Comparison of ENCODE assay signal across 9 cellular contexts in the genomic region with DNA sequence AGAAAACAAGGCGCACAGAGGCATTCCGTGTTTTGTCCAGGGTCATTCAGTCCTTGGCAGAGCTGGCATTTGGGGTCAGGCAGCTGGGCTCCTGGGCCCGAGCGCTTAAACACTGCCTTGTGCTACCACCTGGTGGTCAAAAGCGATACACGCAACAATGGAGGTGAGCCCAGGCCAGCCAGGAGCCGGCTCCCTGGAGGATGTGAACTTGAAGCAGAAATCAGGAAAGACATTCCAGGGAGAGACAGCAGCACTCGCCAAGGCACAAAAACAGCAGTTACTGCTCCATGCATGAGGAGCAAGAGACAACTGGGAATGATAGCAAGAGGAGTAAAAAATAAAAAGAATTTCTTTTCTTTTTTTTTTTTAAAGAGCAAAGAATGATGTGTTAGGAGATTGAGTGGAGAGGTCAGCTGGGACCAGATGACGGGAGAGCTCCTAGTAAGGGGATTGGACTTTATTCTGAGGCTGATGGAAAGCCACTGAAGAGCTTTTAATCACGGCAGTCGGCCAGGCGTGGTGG. TPM values are rescaled to one million over a fixed set of nuclear protein-coding genes. Genes with fewer than 3 reads are reported as not detected.
A peak's percentile ranks its signal among the peaks of the same experiment; 100 is the strongest.
DNase-seq lines count a peak whose midpoint lies in the region; ATAC-seq and TF ChIP-seq lines count a peak whose summit lies in the region.
"Had no signal": no experiment of that assay in that cellular context is flagged by ENCODE, and none has a peak within 500 bp of the region (broad histone marks: within the 10 kb centered on the region; RNA-seq: fewer than 3 reads in every experiment).

No MANE protein-coding gene starts in this region.

- no peaks in the 10 kb centered on the region for H3K9me3 ChIP-seq in effector memory CD4-positive, alpha-beta T cell (ENCODE audit: control insufficient read depth, low read length)

- POLR2A ChIA-PET in activated CD4-positive, alpha-beta memory T cell treated with anti-CD3 and anti-CD28 coated beads for 36 hours (lab: Charles Lee): no interaction called here

- CTCF ChIA-PET in activated CD4-positive, alpha-beta memory T cell treated with anti-CD3 and anti-CD28 coated beads for 36 hours (lab: Charles Lee): interaction anchor here (0.5 to 5.3 kb wide), 53 partner anchors 8 to 733 kb away, joined by 3 to 82 read pairs (median 4); partner anchors contain the start of genes AGFG1 and MFF

- no peaks in the 10 kb centered on the region for H3K27me3 ChIP-seq in effector memory CD4-positive, alpha-beta T cell (replicated peaks; ENCODE audit: control insufficient read depth, insufficient read depth, low read length, poor library complexity, severe bottlenecking)

- peak; percentile 99 for ATAC-seq in GM19023 (IDR thresholded peaks at IDR 0.05; ENCODE audit: unreplicated experiment)
- ATAC-seq in HG03135 (IDR thresholded peaks at IDR 0.05; ENCODE audit: unreplicated experiment): peak; percentile 96

- H3K4me1 Mint-ChIP-seq in CD14-positive monocyte: peaks cover 4% of the 10 kb centered on the region
- H3K4me1 Mint-ChIP-seq in activated CD4-positive, alpha-beta memory T cell treated with anti-CD3 and anti-CD28 coated beads for 36 hours (ENCODE audit: low read depth): no peaks in the 10 kb centered on the region

- peaks cover 0 to 3% (median 0%) of the 10 kb centered on the region in 7 donors for H3K9me3 Mint-ChIP-seq in CD14-positive monocyte
- no peaks in the 10 kb centered on the region for H3K9me3 Mint-ChIP-seq in activated CD4-positive, alpha-beta memory T cell treated with anti-CD3 and anti-CD28 coated beads for 36 hours
- H3K9me3 Mint-ChIP-seq: activated naive CD4-positive, alpha-beta T cell treated with anti-CD3 and anti-CD28 coated beads, Interleukin-2, amount 50 U/mL, for 24 hours had no signal

- H3K4me3 ChIP-seq in effector memory CD4-positive, alpha-beta T cell (ENCODE audit: insufficient read depth, low read depth, low read length, poor library complexity, severe bottlenecking): no peak overlapping the region

- H3K27me3 Mint-ChIP-seq in CD14-positive monocyte (ENCODE audit: low read depth in 3 of 3): peaks cover 3 to 6% (median 4%) of the 10 kb centered on the region in 3 donors
- no peaks in the 10 kb centered on the region for H3K27me3 Mint-ChIP-seq in activated CD4-positive, alpha-beta memory T cell treated with anti-CD3 and anti-CD28 coated beads for 36 hours
- H3K27me3 Mint-ChIP-seq: activated naive CD4-positive, alpha-beta T cell treated with anti-CD3 and anti-CD28 coated beads, Interleukin-2, amount 50 U/mL, for 24 hours had no signal

- no peaks in the 10 kb centered on the region for H3K36me3 ChIP-seq in effector memory CD4-positive, alpha-beta T cell (ENCODE audit: control insufficient read depth, insufficient read depth, low read length)

- TF ChIP-seq CTCF in CD14-positive monocyte (IDR thresholded peaks at IDR 0.05): peak; percentile 86

- H3K36me3 Mint-ChIP-seq in CD14-positive monocyte: no peaks in the 10 kb centered on the region
- no peaks in the 10 kb centered on the region for H3K36me3 Mint-ChIP-seq in activated CD4-positive, alpha-beta memory T cell treated with anti-CD3 and anti-CD28 coated beads for 36 hours
- H3K36me3 Mint-ChIP-seq: activated naive CD4-positive, alpha-beta T cell treated with anti-CD3 and anti-CD28 coated beads, Interleukin-2, amount 50 U/mL, for 24 hours had no signal

- DNase-seq in CD14-positive monocyte (ENCODE audit: low spot score): peak; percentile 54
- DNase-seq in NCI-H526 treated with DMSO at 0.1 percent for 48 hours (lab: John Stamatoyannopoulos, UW): peak; percentile 3
- DNase-seq in activated CD4-positive, alpha-beta memory T cell treated with anti-CD3 and anti-CD28 coated beads for 36 hours: peak; percentile 72
- peak; percentile 14 to 34 (median 23) for DNase-seq in effector memory CD4-positive, alpha-beta T cell
- peak; percentile 74 for DNase-seq in midbrain (lab: John Stamatoyannopoulos, UW)
- peak; percentile 38 for DNase-seq in stimulated activated CD8-positive, alpha-beta memory T cell treated with anti-CD3 and anti-CD28 coated beads, Interleukin-4, amount 100 ng/mL, for 24 hours (ENCODE audit: low read depth)

- no peak overlapping the region for H3K27ac Mint-ChIP-seq in CD14-positive monocyte
- no peak overlapping the region for H3K27ac Mint-ChIP-seq in activated CD4-positive, alpha-beta memory T cell treated with anti-CD3 and anti-CD28 coated beads for 36 hours
- H3K27ac Mint-ChIP-seq: activated naive CD4-positive, alpha-beta T cell treated with anti-CD3 and anti-CD28 coated beads, Interleukin-2, amount 50 U/mL, for 24 hours had no signal

- no peak overlapping the region for H3K4me3 Mint-ChIP-seq in CD14-positive monocyte
- H3K4me3 Mint-ChIP-seq in activated CD4-positive, alpha-beta memory T cell treated with anti-CD3 and anti-CD28 coated beads for 36 hours: no peak overlapping the region
- H3K4me3 Mint-ChIP-seq: activated naive CD4-positive, alpha-beta T cell treated with anti-CD3 and anti-CD28 coated beads, Interleukin-2, amount 50 U/mL, for 24 hours had no signal

- intact Hi-C loops in CD14-positive monocyte (cut with micrococcal nuclease): loop anchor here in 1 of 2 donors (5.0 to 10.0 kb wide), 2 partner anchors 529 to 642 kb away; no protein-coding TSS in a partner anchor
- intact Hi-C loops in activated CD4-positive, alpha-beta memory T cell treated with anti-CD3 and anti-CD28 coated beads for 36 hours (cut with micrococcal nuclease): loop anchor here (1.0 to 5.0 kb wide), 4 partner anchors 108 to 636 kb away; partner anchors contain the start of gene AGFG1

- no peaks in the 10 kb centered on the region for H3K4me1 ChIP-seq in effector memory CD4-positive, alpha-beta T cell (ENCODE audit: control insufficient read depth, insufficient read depth, low read length, poor library complexity, severe bottlenecking)

- no peak overlapping the region for H3K27ac ChIP-seq in effector memory CD4-positive, alpha-beta T cell (ENCODE audit: insufficient read depth, low read length, poor library complexity, severe bottlenecking)

RNA-seq across cellular contexts. Expression of gene SCYGR8, which starts 20.7 kb away (rescaled TPM):
- not detected for polyA plus RNA-seq in CD14-positive monocyte
- not detected for total RNA-seq in activated CD4-positive, alpha-beta memory T cell treated with anti-CD3 and anti-CD28 coated beads for 36 hours

RNA-seq across cellular contexts. Expression of gene SCYGR7, which starts 38.3 kb away (rescaled TPM):
- not detected for polyA plus RNA-seq in CD14-positive monocyte
- total RNA-seq in activated CD4-positive, alpha-beta memory T cell treated with anti-CD3 and anti-CD28 coated beads for 36 hours: not detected

RNA-seq across cellular contexts. Expression of gene SCYGR6, which starts 41.9 kb away (rescaled TPM):
- polyA plus RNA-seq in CD14-positive monocyte: not detected
- total RNA-seq in activated CD4-positive, alpha-beta memory T cell treated with anti-CD3 and anti-CD28 coated beads for 36 hours: not detected

RNA-seq across cellular contexts. Expression of gene CCL20, which starts 47.2 kb away (rescaled TPM):
- under 1 TPM in 1 of 2 donors, not detected in 1; 0.47 TPM for polyA plus RNA-seq in CD14-positive monocyte
- 10 to 100 TPM; 72.0 to 74.7 TPM for total RNA-seq in activated CD4-positive, alpha-beta memory T cell treated with anti-CD3 and anti-CD28 coated beads for 36 hours

RNA-seq across cellular contexts. Expression of gene SLC19A3, which starts 48.6 kb away (rescaled TPM):
- polyA plus RNA-seq in CD14-positive monocyte: not detected
- not detected for total RNA-seq in activated CD4-positive, alpha-beta memory T cell treated with anti-CD3 and anti-CD28 coated beads for 36 hours

Comparison
In these comparisons a context has a peak if more than half of its experiments do, and no peak if none do; other contexts are left out.
1. DNase-seq: peak in every context shown above with its lines; median percentile 74 in midbrain; 72 in activated CD4-positive, alpha-beta memory T cell treated with anti-CD3 and anti-CD28 coated beads for 36 hours; 54 in CD14-positive monocyte; 38 in stimulated activated CD8-positive, alpha-beta memory T cell treated with anti-CD3 and anti-CD28 coated beads, Interleukin-4, amount 100 ng/mL, for 24 hours; 23 in effector memory CD4-positive, alpha-beta T cell; 3 in NCI-H526 treated with DMSO at 0.1 percent for 48 hours.